ENCODE assay signal across 9 cellular contexts in genomic region chr14:33938131-33938949, GRCh38. TPM values are rescaled to one million over a fixed set of nuclear protein-coding genes. Genes with fewer than 3 reads are reported as not detected.
DNase-seq lines count a peak whose midpoint lies in the region; ATAC-seq and TF ChIP-seq lines count a peak whose summit lies in the region.
"Had no signal": no experiment of that assay in that cellular context is flagged by ENCODE, and none has a peak within 500 bp of the region (broad histone marks: within the 10 kb centered on the region; RNA-seq: fewer than 3 reads in every experiment).

No MANE protein-coding gene starts in this region.

- DNase-seq in C1 segment of cervical spinal cord (lab: John Stamatoyannopoulos, UW): peak in 11 of 14 donors; percentile 10 to 67 (median 49)
- peak in 58 of 76 experiments; percentile 1 to 77 (median 38) for DNase-seq in HUDEP-2 (lab: John Stamatoyannopoulos, UW; ENCODE audit: unreplicated experiment in 76 of 76)
- peak; percentile 84 for DNase-seq in SHP77 treated with DMSO at 0.1 percent for 48 hours (lab: John Stamatoyannopoulos, UW)
- DNase-seq in Right ventricle myocardium inferior (ENCODE audit: missing footprints): peak; percentile 89
- peak; percentile 58 for DNase-seq in prostate gland (ENCODE audit: low spot score)
- DNase-seq in MM.1S: no peak
- no peak for DNase-seq in SKM-1 treated with dmso at 0.1 percent for 144 hours (lab: John Stamatoyannopoulos, UW; ENCODE audit: unreplicated experiment)
- DNase-seq: CD4-positive, CD25-positive, alpha-beta regulatory T cell had no signal

- H3K4me1 ChIP-seq in prostate gland (replicated peaks) (no peaks in the 10 kb centered on the region), MM.1S (ENCODE audit: low read length) (no peaks in the 10 kb centered on the region)

- no peaks in the 10 kb centered on the region for H4K20me1 ChIP-seq in MM.1S (ENCODE audit: insufficient read depth, low read length)

- TF ChIP-seq CTCF in prostate gland (IDR thresholded peaks at IDR 0.05): no peak
- no peak for TF ChIP-seq CTCF in MM.1S (IDR thresholded peaks at IDR 0.05; ENCODE audit: low read length)

- peak overlapping the region in 1 of 2 donors; percentile 41 for H3K27ac ChIP-seq in prostate gland
- no peak overlapping the region for H3K27ac ChIP-seq in MM.1S (ENCODE audit: low read length)

- H3K27me3 ChIP-seq in prostate gland (replicated peaks; ENCODE audit: insufficient read depth) (no peaks in the 10 kb centered on the region), MM.1S (replicated peaks; ENCODE audit: insufficient read depth, low read length) (no peaks in the 10 kb centered on the region)

- H3K36me3 ChIP-seq in prostate gland (no peaks in the 10 kb centered on the region), MM.1S (replicated peaks; ENCODE audit: insufficient read depth, low read length) (no peaks in the 10 kb centered on the region)

- 10% methylated on average over 20 of the region's 20 CpGs for WGBS in prostate gland

- TF ChIP-seq POLR2A in prostate gland (IDR thresholded peaks at IDR 0.05): no peak

- no peak overlapping the region for H2AFZ ChIP-seq in MM.1S (ENCODE audit: low read length)

- H3K9ac ChIP-seq in MM.1S (ENCODE audit: low read length): no peak overlapping the region

- intact Hi-C loops in Right ventricle myocardium inferior (cut with DNase I): loop anchor here (1.0 kb wide), 1 partner anchor 97 kb away; no protein-coding TSS in a partner anchor
- intact Hi-C loops in prostate gland (cut with DNase I): no loop called here

- no peak overlapping the region for H3K4me3 ChIP-seq in prostate gland
- no peak overlapping the region for H3K4me3 ChIP-seq in MM.1S (ENCODE audit: low read length)

- no peaks in the 10 kb centered on the region for H3F3A ChIP-seq in MM.1S (ENCODE audit: insufficient read depth, low read length)

- no peaks in the 10 kb centered on the region for H3K9me2 ChIP-seq in MM.1S (replicated peaks; ENCODE audit: insufficient read depth, low read length)

- no peaks in the 10 kb centered on the region for H3K79me2 ChIP-seq in MM.1S (ENCODE audit: low read length)

- no peaks in the 10 kb centered on the region for H3K9me3 ChIP-seq in prostate gland
- H3K9me3 ChIP-seq in MM.1S (replicated peaks; ENCODE audit: insufficient read depth, low read length): no peaks in the 10 kb centered on the region

- no peak overlapping the region for H3K4me2 ChIP-seq in MM.1S (ENCODE audit: low read depth, low read length)

- ATAC-seq in Right ventricle myocardium inferior: peak; percentile 93
- no peak for ATAC-seq in GM21619 (IDR thresholded peaks at IDR 0.05; ENCODE audit: unreplicated experiment)

RNA-seq across cellular contexts. Expression of gene EGLN3, which starts 12.5 kb away (rescaled TPM):
- total RNA-seq in Right ventricle myocardium inferior (136 TPM), prostate gland (1 to 10 TPM; 6.1 to 6.8 TPM)

Comparison
In these comparisons a context has a peak if more than half of its experiments do, and no peak if none do; other contexts are left out.
1. DNase-seq: peak in C1 segment of cervical spinal cord (11 of 14), HUDEP-2 (58 of 76), SHP77 treated with DMSO at 0.1 percent for 48 hours (single experiment), Right ventricle myocardium inferior (single experiment) and prostate gland (single experiment); none in MM.1S (single experiment) and SKM-1 treated with dmso at 0.1 percent for 144 hours (single experiment).
2. RNA of gene EGLN3, which starts 12.5 kb away (total RNA-seq): 136 TPM in Right ventricle myocardium inferior (single experiment); 6.1 to 6.8 TPM in prostate gland; every median in the first group is over 10 times any median in the second.